In the genomic region with DNA sequence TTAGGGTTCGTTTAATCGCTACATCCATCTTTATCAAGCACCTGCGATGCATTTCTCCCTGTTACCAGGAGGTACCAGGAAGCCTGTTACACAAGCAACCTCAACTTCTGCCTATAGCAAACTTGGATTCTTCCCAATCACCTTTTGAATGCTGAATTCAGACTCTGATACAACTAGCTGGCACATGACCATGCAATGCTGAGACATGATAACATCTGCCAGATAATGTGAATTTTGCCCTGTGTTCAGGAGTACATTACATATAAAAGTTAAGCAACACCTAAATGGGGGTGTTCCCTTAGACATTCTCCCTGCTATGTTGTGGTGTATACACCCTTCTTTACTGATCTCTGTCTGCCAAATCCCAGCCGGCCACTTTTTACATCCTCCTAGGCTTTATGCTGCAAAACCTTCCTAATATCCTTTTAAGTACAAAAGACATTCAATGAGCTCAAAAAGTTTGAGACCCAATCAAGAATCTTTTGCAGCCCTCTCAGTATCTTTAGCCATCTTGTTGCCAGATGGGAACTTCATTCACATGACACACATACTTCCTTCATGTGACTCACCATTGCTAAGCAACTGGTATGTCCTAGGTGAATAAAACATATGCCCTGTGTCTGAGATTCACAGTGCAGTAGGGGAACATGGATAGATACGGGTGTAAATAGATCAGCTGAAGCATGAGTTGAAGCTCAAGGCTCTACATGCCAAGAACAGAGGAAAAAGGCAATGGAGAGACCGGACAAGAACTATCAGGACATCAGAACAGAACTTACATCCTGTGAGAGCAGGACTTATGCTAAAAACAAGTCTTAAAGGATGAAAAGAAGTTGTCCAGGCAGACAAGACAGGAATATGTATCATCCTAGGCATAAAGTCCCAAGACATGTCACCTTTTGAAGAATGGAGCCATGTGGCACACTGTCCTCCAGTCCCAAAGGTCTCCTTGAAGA, we compare ENCODE assay signal across 8 cellular contexts.
DNase-seq lines count a peak whose midpoint lies in the region; ATAC-seq and TF ChIP-seq lines count a peak whose summit lies in the region.

No MANE protein-coding gene starts in this region.

- TF ChIP-seq CTCF in nephron (IDR thresholded peaks at IDR 0.05; ENCODE audit: unreplicated experiment in 3 of 3), result no peak

- H3K36me3 Mint-ChIP-seq in nephron (ENCODE audit: low read depth), result peaks cover 10% of the 10 kb centered on the region
- H3K36me3 Mint-ChIP-seq in effector memory CD8-positive, alpha-beta T cell (ENCODE audit: insufficient read depth), result no peaks in the 10 kb centered on the region

- no peaks in the 10 kb centered on the region for H3K27me3 Mint-ChIP-seq in nephron (ENCODE audit: low read depth)
- no peaks in the 10 kb centered on the region for H3K27me3 Mint-ChIP-seq in effector memory CD8-positive, alpha-beta T cell

- H3K27ac Mint-ChIP-seq in nephron, result peak overlapping the region in 2 of 3 experiments; percentile 7 to 97
- no peak overlapping the region for H3K27ac Mint-ChIP-seq in effector memory CD8-positive, alpha-beta T cell

- DNase-seq in AG08396 (ENCODE audit: low spot score) (peak; percentile 71), NCI-H446 treated with DMSO at 0.1 percent for 48 hours (lab: John Stamatoyannopoulos, UW) (peak; percentile 19), epidermal melanocyte (ENCODE audit: insufficient read length, low spot score) (peak; percentile 68)
- DNase-seq in activated CD8-positive, alpha-beta memory T cell treated with anti-CD3 and anti-CD28 coated beads, Interleukin-2, amount 50 U/mL, for 48 hours, result no peak
- no peak for DNase-seq in effector memory CD8-positive, alpha-beta T cell

- ATAC-seq in HG03039 (IDR thresholded peaks at IDR 0.05; ENCODE audit: unreplicated experiment) (no peak), GM18858 (IDR thresholded peaks at IDR 0.05; ENCODE audit: unreplicated experiment) (no peak)
- no peak for ATAC-seq in effector memory CD8-positive, alpha-beta T cell (replicated peaks)

- no peak overlapping the region for H3K4me3 Mint-ChIP-seq in nephron
- no peak overlapping the region for H3K4me3 Mint-ChIP-seq in effector memory CD8-positive, alpha-beta T cell

- no peaks in the 10 kb centered on the region for H3K9me3 Mint-ChIP-seq in nephron
- no peaks in the 10 kb centered on the region for H3K9me3 Mint-ChIP-seq in effector memory CD8-positive, alpha-beta T cell

- peaks cover 35% of the 10 kb centered on the region for H3K4me1 Mint-ChIP-seq in nephron
- peaks cover 5 to 12% of the 10 kb centered on the region in 2 donors for H3K4me1 Mint-ChIP-seq in effector memory CD8-positive, alpha-beta T cell (ENCODE audit: low read depth in 2 of 2)

Comparison
In these comparisons a context has a peak if more than half of its experiments do, and no peak if none do; other contexts are left out.
1. DNase-seq: peak in AG08396 (single experiment), NCI-H446 treated with DMSO at 0.1 percent for 48 hours (single experiment) and epidermal melanocyte (single experiment); none in activated CD8-positive, alpha-beta memory T cell treated with anti-CD3 and anti-CD28 coated beads, Interleukin-2, amount 50 U/mL, for 48 hours (single experiment) and effector memory CD8-positive, alpha-beta T cell (0 of 3).
2. H3K27ac Mint-ChIP-seq: peak in nephron (2 of 3); none in effector memory CD8-positive, alpha-beta T cell (0 of 2).